In the genomic region with DNA sequence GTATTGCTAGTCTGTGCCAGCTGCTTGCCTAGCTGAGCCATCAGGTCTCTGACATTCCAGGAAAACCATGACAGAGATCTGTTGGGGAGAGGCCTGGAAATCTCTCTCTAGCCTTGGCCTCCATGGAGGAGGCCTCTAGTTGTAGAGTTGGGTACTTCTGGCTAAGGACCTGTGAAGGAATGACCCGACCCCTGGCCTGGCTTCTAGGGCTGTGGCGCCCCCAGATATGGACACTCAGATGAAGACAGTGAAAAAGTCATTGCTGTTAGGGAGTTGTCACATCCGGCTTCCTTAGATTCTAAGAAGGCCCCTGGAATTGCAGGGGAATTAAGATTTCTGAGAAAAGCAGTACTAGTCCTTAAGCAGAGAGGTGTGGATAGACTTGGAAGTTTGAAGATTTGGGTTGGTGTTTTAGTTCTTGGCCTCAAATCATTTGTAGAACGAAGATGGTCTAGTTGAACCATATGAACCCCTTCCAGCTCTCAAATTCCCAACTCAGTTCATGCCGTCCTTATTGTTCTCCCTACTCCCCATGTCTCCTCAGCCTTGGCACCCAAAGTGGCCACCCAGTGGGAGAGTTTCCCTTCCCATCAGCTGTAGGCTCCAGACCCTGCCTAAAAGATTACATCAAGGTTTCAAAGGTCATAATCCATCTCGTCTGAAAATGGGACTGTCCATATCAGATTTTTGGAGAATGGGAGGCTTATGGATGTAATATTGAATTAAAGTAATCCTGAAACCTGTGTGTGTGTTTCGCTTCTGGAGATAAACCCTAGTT, we compare ENCODE assay signal across 1 cellular context.
TF ChIP-seq lines count a peak whose summit lies in the region.

No MANE protein-coding gene starts in this region.

TF ChIP-seq in K562, 482 proteins besides CTCF, POLR2A, EP300 and RAD21 (continued from another document and continues in another):
- TF ChIP-seq ZBTB7A (IDR thresholded peaks at IDR 0.05; ENCODE audit: borderline replicate concordance, control insufficient read depth, low read depth, low read length) (peak; percentile 70; the same call in 1 of the 2 replicates), POLR2H (tag; IDR thresholded peaks at IDR 0.05; ENCODE audit: low read depth) (peak; percentile 51), CBFA2T2 (conservative IDR thresholded peaks at IDR 0.05) (0 out of 2 replicates have a peak, but pooled peaks have one; percentile 10), TCF3 (CRISPR knock-in tag; IDR thresholded peaks at IDR 0.05) (peak; percentile 51), ZNF239 (CRISPR knock-in tag; IDR thresholded peaks at IDR 0.05) (peak; percentile 11; the same call in 1 of the 2 replicates), PHF20 (IDR thresholded peaks at IDR 0.05; ENCODE audit: partially characterized antibody) (peak; percentile 2), TBL1XR1 (IDR thresholded peaks at IDR 0.05; ENCODE audit: low read length in 2 of 2) (peak in 1 of 2 experiments; percentile 49; a peak in 1 of 4 replicates), CREB1 (IDR thresholded peaks at IDR 0.05) (no peak), CREB1 (CRISPR knock-in tag; IDR thresholded peaks at IDR 0.05) (no peak), CCNT2 (IDR thresholded peaks at IDR 0.05; ENCODE audit: borderline replicate concordance, extremely low read depth, insufficient read length, low read depth, low read length) (peak; percentile 4), KDM5B (IDR thresholded peaks at IDR 0.05; ENCODE audit: insufficient replicate concordance, low read depth, low read length) (peak; percentile 65), ETV5 (CRISPR knock-in tag; IDR thresholded peaks at IDR 0.05; ENCODE audit: low read depth) (peak; percentile 91), POU5F1 (IDR thresholded peaks at IDR 0.05; ENCODE audit: borderline replicate concordance, low read depth, low read length, partially characterized antibody) (no peak), RBBP5 (IDR thresholded peaks at IDR 0.05; ENCODE audit: borderline replicate concordance, insufficient read depth, low read length, poor library complexity, severe bottlenecking) (peak; percentile 7), SRF (CRISPR knock-in tag; IDR thresholded peaks at IDR 0.05) (0 out of 4 replicates have a peak, but pooled peaks of 1 of the 2 experiments have one; percentile 16), L3MBTL2 (IDR thresholded peaks at IDR 0.05) (0 out of 2 replicates have a peak, but pooled peaks have one; percentile 23), THRAP3 (IDR thresholded peaks at IDR 0.05; ENCODE audit: borderline replicate concordance) (no peak), SMAD2 (IDR thresholded peaks at IDR 0.05; ENCODE audit: low read depth, low read length) (no peak), TAL1 (IDR thresholded peaks at IDR 0.05) (no peak), SRSF7 (optimal IDR thresholded peaks at IDR 0.05; ENCODE audit: low read depth, low read length) (no peak), ZNF133 (CRISPR knock-in tag; IDR thresholded peaks at IDR 0.05) (no peak)
- TF ChIP-seq, protein P1, sequence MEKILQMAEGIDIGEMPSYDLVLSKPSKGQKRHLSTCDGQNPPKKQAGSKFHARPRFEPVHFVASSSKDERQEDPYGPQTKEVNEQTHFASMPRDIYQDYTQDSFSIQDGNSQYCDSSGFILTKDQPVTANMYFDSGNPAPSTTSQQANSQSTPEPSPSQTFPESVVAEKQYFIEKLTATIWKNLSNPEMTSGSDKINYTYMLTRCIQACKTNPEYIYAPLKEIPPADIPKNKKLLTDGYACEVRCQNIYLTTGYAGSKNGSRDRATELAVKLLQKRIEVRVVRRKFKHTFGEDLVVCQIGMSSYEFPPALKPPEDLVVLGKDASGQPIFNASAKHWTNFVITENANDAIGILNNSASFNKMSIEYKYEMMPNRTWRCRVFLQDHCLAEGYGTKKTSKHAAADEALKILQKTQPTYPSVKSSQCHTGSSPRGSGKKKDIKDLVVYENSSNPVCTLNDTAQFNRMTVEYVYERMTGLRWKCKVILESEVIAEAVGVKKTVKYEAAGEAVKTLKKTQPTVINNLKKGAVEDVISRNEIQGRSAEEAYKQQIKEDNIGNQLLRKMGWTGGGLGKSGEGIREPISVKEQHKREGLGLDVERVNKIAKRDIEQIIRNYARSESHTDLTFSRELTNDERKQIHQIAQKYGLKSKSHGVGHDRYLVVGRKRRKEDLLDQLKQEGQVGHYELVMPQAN (IDR thresholded peaks at IDR 0.05; ENCODE audit: borderline replicate concordance) = 0 out of 2 replicates have a peak, but pooled peaks have one; percentile 12
- TF ChIP-seq, protein P2, sequence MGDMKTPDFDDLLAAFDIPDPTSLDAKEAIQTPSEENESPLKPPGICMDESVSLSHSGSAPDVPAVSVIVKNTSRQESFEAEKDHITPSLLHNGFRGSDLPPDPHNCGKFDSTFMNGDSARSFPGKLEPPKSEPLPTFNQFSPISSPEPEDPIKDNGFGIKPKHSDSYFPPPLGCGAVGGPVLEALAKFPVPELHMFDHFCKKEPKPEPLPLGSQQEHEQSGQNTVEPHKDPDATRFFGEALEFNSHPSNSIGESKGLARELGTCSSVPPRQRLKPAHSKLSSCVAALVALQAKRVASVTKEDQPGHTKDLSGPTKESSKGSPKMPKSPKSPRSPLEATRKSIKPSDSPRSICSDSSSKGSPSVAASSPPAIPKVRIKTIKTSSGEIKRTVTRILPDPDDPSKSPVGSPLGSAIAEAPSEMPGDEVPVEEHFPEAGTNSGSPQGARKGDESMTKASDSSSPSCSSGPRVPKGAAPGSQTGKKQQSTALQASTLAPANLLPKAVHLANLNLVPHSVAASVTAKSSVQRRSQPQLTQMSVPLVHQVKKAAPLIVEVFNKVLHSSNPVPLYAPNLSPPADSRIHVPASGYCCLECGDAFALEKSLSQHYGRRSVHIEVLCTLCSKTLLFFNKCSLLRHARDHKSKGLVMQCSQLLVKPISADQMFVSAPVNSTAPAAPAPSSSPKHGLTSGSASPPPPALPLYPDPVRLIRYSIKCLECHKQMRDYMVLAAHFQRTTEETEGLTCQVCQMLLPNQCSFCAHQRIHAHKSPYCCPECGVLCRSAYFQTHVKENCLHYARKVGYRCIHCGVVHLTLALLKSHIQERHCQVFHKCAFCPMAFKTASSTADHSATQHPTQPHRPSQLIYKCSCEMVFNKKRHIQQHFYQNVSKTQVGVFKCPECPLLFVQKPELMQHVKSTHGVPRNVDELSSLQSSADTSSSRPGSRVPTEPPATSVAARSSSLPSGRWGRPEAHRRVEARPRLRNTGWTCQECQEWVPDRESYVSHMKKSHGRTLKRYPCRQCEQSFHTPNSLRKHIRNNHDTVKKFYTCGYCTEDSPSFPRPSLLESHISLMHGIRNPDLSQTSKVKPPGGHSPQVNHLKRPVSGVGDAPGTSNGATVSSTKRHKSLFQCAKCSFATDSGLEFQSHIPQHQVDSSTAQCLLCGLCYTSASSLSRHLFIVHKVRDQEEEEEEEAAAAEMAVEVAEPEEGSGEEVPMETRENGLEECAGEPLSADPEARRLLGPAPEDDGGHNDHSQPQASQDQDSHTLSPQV (IDR thresholded peaks at IDR 0.05) = 0 out of 2 replicates have a peak, but pooled peaks have one; percentile 19
- TF ChIP-seq, protein P3, sequence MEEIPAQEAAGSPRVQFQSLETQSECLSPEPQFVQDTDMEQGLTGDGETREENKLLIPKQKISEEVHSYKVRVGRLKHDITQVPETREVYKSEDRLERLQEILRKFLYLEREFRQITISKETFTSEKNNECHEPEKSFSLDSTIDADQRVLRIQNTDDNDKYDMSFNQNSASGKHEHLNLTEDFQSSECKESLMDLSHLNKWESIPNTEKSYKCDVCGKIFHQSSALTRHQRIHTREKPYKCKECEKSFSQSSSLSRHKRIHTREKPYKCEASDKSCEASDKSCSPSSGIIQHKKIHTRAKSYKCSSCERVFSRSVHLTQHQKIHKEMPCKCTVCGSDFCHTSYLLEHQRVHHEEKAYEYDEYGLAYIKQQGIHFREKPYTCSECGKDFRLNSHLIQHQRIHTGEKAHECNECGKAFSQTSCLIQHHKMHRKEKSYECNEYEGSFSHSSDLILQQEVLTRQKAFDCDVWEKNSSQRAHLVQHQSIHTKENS (CRISPR knock-in tag; IDR thresholded peaks at IDR 0.05) = no peak
- TF ChIP-seq, protein P4, sequence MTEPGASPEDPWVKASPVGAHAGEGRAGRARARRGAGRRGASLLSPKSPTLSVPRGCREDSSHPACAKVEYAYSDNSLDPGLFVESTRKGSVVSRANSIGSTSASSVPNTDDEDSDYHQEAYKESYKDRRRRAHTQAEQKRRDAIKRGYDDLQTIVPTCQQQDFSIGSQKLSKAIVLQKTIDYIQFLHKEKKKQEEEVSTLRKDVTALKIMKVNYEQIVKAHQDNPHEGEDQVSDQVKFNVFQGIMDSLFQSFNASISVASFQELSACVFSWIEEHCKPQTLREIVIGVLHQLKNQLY (CRISPR knock-in tag; conservative IDR thresholded peaks at IDR 0.05) = no peak
- TF ChIP-seq, protein P5, sequence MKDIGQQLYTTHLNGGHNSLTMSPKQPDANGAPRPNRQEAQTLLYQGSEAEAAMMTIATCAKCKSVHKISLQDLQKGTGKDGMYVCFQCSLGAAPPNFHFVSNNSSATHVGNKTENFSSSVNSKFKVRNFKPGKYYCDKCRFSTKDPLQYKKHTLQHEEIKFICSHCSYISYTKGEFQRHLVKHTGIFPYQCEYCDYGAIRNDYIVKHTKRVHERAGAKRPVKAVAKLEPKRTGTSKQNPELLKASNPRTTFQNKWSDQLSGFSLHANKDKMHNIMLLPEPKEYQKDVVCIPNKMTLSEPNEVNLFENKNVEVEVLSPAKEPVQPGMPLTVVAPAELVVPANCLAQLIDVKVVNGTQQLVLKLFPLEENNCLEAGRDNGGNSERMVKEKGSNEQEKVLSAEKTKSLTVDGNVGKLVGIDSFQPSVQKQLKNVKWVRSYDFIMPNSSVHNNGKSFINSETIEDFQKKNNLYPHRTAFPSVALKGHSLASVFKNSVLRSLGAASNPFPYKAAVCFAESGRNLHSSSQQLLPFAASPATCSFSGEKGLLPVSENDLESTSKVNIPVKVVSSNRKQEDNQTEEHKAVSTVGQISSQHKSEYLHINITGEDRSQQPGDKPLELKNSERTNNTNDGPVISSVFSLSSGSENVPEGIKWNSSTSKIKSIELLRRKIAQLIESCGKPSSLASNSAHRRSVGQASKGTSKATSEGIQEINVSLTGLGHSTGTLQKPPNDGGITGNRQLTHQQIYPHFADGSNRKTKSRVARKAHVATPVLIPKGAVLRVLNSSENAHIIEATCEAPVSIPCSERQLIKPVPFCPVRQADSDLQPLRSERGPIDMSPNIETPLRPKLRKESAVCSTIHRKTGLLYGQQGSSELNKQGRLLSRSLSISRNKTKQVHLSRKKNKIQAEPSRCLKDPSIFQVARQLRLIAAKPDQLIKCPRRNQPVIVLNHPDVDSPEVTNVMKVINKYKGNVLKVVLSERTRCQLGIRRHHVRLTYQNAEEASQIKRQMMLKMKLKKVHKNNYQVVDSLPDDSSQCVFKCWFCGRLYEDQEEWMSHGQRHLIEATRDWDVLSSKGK (CRISPR knock-in tag; IDR thresholded peaks at IDR 0.05) = peak; percentile 32; the same call in 1 of the 2 replicates
- TF ChIP-seq, protein P6, sequence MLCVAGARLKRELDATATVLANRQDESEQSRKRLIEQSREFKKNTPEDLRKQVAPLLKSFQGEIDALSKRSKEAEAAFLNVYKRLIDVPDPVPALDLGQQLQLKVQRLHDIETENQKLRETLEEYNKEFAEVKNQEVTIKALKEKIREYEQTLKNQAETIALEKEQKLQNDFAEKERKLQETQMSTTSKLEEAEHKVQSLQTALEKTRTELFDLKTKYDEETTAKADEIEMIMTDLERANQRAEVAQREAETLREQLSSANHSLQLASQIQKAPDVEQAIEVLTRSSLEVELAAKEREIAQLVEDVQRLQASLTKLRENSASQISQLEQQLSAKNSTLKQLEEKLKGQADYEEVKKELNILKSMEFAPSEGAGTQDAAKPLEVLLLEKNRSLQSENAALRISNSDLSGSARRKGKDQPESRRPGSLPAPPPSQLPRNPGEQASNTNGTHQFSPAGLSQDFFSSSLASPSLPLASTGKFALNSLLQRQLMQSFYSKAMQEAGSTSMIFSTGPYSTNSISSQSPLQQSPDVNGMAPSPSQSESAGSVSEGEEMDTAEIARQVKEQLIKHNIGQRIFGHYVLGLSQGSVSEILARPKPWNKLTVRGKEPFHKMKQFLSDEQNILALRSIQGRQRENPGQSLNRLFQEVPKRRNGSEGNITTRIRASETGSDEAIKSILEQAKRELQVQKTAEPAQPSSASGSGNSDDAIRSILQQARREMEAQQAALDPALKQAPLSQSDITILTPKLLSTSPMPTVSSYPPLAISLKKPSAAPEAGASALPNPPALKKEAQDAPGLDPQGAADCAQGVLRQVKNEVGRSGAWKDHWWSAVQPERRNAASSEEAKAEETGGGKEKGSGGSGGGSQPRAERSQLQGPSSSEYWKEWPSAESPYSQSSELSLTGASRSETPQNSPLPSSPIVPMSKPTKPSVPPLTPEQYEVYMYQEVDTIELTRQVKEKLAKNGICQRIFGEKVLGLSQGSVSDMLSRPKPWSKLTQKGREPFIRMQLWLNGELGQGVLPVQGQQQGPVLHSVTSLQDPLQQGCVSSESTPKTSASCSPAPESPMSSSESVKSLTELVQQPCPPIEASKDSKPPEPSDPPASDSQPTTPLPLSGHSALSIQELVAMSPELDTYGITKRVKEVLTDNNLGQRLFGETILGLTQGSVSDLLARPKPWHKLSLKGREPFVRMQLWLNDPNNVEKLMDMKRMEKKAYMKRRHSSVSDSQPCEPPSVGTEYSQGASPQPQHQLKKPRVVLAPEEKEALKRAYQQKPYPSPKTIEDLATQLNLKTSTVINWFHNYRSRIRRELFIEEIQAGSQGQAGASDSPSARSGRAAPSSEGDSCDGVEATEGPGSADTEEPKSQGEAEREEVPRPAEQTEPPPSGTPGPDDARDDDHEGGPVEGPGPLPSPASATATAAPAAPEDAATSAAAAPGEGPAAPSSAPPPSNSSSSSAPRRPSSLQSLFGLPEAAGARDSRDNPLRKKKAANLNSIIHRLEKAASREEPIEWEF (CRISPR knock-in tag; IDR thresholded peaks at IDR 0.05) = no peak
